ENCODE assay signal across 8 cellular contexts in genomic region chr6:11236351-11236750, GRCh38. TPM values are rescaled to one million over a fixed set of nuclear protein-coding genes. Genes with fewer than 3 reads are reported as not detected.
DNase-seq lines count a peak whose midpoint lies in the region; ATAC-seq and TF ChIP-seq lines count a peak whose summit lies in the region.

No MANE protein-coding gene starts in this region.

- CTCF ChIA-PET in CD4-positive, alpha-beta memory T cell (lab: Charles Lee; ENCODE audit: partially characterized antibody): interaction anchor here (0.5 to 1.9 kb wide), 4 partner anchors 12 to 260 kb away, joined by 3 to 6 read pairs (median 4); no protein-coding TSS in a partner anchor

- H3K9me3 ChIP-seq in CD4-positive, alpha-beta memory T cell (ENCODE audit: control insufficient read depth in 1 of 2, low read length in 2 of 2): no peaks in the 10 kb centered on the region
- H3K9me3 ChIP-seq in left lung: no peaks in the 10 kb centered on the region
- H3K9me3 ChIP-seq in endodermal cell (ENCODE audit: control insufficient read depth, low read length): no peaks in the 10 kb centered on the region

- TF ChIP-seq CTCF in left lung (IDR thresholded peaks at IDR 0.05) (no peak), endodermal cell (conservative IDR thresholded peaks at IDR 0.05) (no peak)

- H3K9ac ChIP-seq in endodermal cell (ENCODE audit: extremely low read depth, low read length, poor library complexity, severe bottlenecking): no peak overlapping the region

- ATAC-seq in HG02623 (IDR thresholded peaks at IDR 0.05; ENCODE audit: unreplicated experiment) (peak; percentile 26), left lung (peak; percentile 39), HG03521 (IDR thresholded peaks at IDR 0.05; ENCODE audit: unreplicated experiment) (no peak)

- 82 to 84% methylated on average over 3 of the region's 3 CpGs for WGBS in endodermal cell (ENCODE audit: insufficient coverage in 1 of 2, insufficient read length in 1 of 2), 2 experiments

- H3K9me3 Mint-ChIP-seq in CD4-positive, alpha-beta memory T cell: peaks cover 0 to 2% (median 0%) of the 10 kb centered on the region in 8 donors
- no peaks in the 10 kb centered on the region for H3K9me3 Mint-ChIP-seq in endodermal cell

- peak overlapping the region; percentile 41 for H3K27ac ChIP-seq in CD4-positive, alpha-beta memory T cell (ENCODE audit: low read depth, low read length)
- H3K27ac ChIP-seq in left lung (peak overlapping the region; percentile 57 to 73), endodermal cell (ENCODE audit: low read depth, low read length) (no peak overlapping the region)

- H3K4me3 Mint-ChIP-seq in CD4-positive, alpha-beta memory T cell: peak overlapping the region in 7 of 8 donors; percentile 5 to 58 (median 39)
- no peak overlapping the region for H3K4me3 Mint-ChIP-seq in endodermal cell

- peak overlapping the region; percentile 74 to 90 (median 86) for H3K27ac Mint-ChIP-seq in CD4-positive, alpha-beta memory T cell
- no peak overlapping the region for H3K27ac Mint-ChIP-seq in endodermal cell

- DNase-seq in CD4-positive, alpha-beta memory T cell: peak; percentile 48 to 81 (median 61)
- peak; percentile 30 to 38 for DNase-seq in activated CD4-positive, alpha-beta T cell treated with anti-CD3 and anti-CD28 coated beads for 4 hours
- DNase-seq in left lung (no peak), SHP77 (lab: John Stamatoyannopoulos, UW) (no peak), endodermal cell (no peak), H4 (ENCODE audit: low spot score) (no peak)

- H3K36me3 ChIP-seq in CD4-positive, alpha-beta memory T cell (ENCODE audit: insufficient read depth, low read length): no peaks in the 10 kb centered on the region
- H3K36me3 ChIP-seq in left lung (no peaks in the 10 kb centered on the region), endodermal cell (ENCODE audit: control insufficient read depth, insufficient read depth, low read length) (no peaks in the 10 kb centered on the region)

- intact Hi-C loops in CD4-positive, alpha-beta memory T cell (cut with micrococcal nuclease): no loop called here
- intact Hi-C loops in left lung (cut with DNase I): no loop called here

- H3K4me3 ChIP-seq in CD4-positive, alpha-beta memory T cell (ENCODE audit: low read length in 2 of 2): no peak overlapping the region
- H3K4me3 ChIP-seq in left lung: no peak overlapping the region
- no peak overlapping the region for H3K4me3 ChIP-seq in endodermal cell (ENCODE audit: low read length)

- POLR2A ChIA-PET in CD4-positive, alpha-beta memory T cell (lab: Charles Lee; ENCODE audit: partially characterized antibody): interaction anchor here (0.9 to 1.3 kb wide), 2 partner anchors 145 to 476 kb away, joined by 3 to 7 read pairs; no protein-coding TSS in a partner anchor

- H3K36me3 Mint-ChIP-seq in CD4-positive, alpha-beta memory T cell: peaks cover 13 to 14% of the 10 kb centered on the region in 2 donors
- no peaks in the 10 kb centered on the region for H3K36me3 Mint-ChIP-seq in endodermal cell (ENCODE audit: low read depth)

- H3K4me1 ChIP-seq in CD4-positive, alpha-beta memory T cell (ENCODE audit: insufficient read depth, low read length): peaks cover 43% of the 10 kb centered on the region
- H3K4me1 ChIP-seq in left lung (peaks cover 11 to 44% of the 10 kb centered on the region in 2 donors), endodermal cell (ENCODE audit: control insufficient read depth, insufficient read depth, low read length) (peaks cover 18% of the 10 kb centered on the region)

- no peaks in the 10 kb centered on the region for H3K27me3 Mint-ChIP-seq in CD4-positive, alpha-beta memory T cell
- no peaks in the 10 kb centered on the region for H3K27me3 Mint-ChIP-seq in endodermal cell (ENCODE audit: insufficient read depth)

- H3K4me1 Mint-ChIP-seq in CD4-positive, alpha-beta memory T cell: peaks cover 40 to 59% (median 47%) of the 10 kb centered on the region in 4 donors
- H3K4me1 Mint-ChIP-seq in endodermal cell: peaks cover 35% of the 10 kb centered on the region

- H3K27me3 ChIP-seq in CD4-positive, alpha-beta memory T cell (ENCODE audit: insufficient read depth, low read length): no peaks in the 10 kb centered on the region
- no peaks in the 10 kb centered on the region for H3K27me3 ChIP-seq in left lung
- H3K27me3 ChIP-seq in endodermal cell (ENCODE audit: control insufficient read depth, insufficient read depth, low read length, poor library complexity, severe bottlenecking): no peaks in the 10 kb centered on the region

RNA-seq across cellular contexts. Expression of gene NEDD9, which starts 3.9 kb away (rescaled TPM):
- 10 to 100 TPM; 42.7 to 47.4 TPM for total RNA-seq in CD4-positive, alpha-beta memory T cell
- polyA plus RNA-seq in CD4-positive, alpha-beta memory T cell: 10 to 100 TPM; 17.2 to 38.5 TPM
- total RNA-seq in left lung (100 to 1,000 TPM; 101 to 193 TPM), endodermal cell (1 to 10 TPM; 1.7 to 7.4 TPM)
- 24.6 TPM for polyA plus RNA-seq in endodermal cell (2013, experiment 1 of 2)
- 26.5 TPM for polyA plus RNA-seq in endodermal cell (2013, experiment 2 of 2)
- 1.2 and 4.0 TPM in 2 replicates for total RNA-seq in H4 (2014; rRNA removed; shearing (Covaris generic))

Comparison
In these comparisons a context has a peak if more than half of its experiments do, and no peak if none do; other contexts are left out.
1. DNase-seq: peak in CD4-positive, alpha-beta memory T cell (5 of 5) and activated CD4-positive, alpha-beta T cell treated with anti-CD3 and anti-CD28 coated beads for 4 hours (2 of 2); none in left lung (0 of 2), SHP77 (0 of 2), endodermal cell (single experiment) and H4 (single experiment).